ENCODE assay signal across 15 cellular contexts in genomic region chr10:131858583-131859340, GRCh38. TPM values are rescaled to one million over a fixed set of nuclear protein-coding genes. Genes with fewer than 3 reads are reported as not detected.
DNase-seq lines count a peak whose midpoint lies in the region; ATAC-seq and TF ChIP-seq lines count a peak whose summit lies in the region.
"Had no signal": no experiment of that assay in that cellular context is flagged by ENCODE, and none has a peak within 500 bp of the region (broad histone marks: within the 10 kb centered on the region; RNA-seq: fewer than 3 reads in every experiment).

No MANE protein-coding gene starts in this region.

- H3K27me3 Mint-ChIP-seq in chondrocyte (ENCODE audit: low read depth) = peaks cover 30% of the 10 kb centered on the region
- peaks cover 7% of the 10 kb centered on the region for H3K27me3 Mint-ChIP-seq in neural progenitor cell (ENCODE audit: insufficient read depth, low read depth)

- DNase-seq in activated effector memory CD4-positive, alpha-beta T cell treated with anti-CD3 and anti-CD28 coated beads, Interleukin-2, amount 50 U/mL, for 16 hours = peak; percentile 45
- no peak for DNase-seq in activated effector memory CD4-positive, alpha-beta T cell treated with Interleukin-2 at 50 U/mL for 16 hours
- peak; percentile 84 for DNase-seq in chondrocyte (ENCODE audit: low spot score)
- no peak for DNase-seq in neural progenitor cell (ENCODE audit: low spot score)
- no peak for DNase-seq in OCI-M1 (lab: John Stamatoyannopoulos, UW)
- no peak for DNase-seq in NCI-H2196 (lab: John Stamatoyannopoulos, UW; ENCODE audit: unreplicated experiment)
- DNase-seq: KG1, NCI-H1048, NCI-H146, NCI-H345, NCI-H526 treated with DMSO at 0.1 percent for 48 hours, PC-3 had no signal

- H4K20me1 ChIP-seq in neural progenitor cell (ENCODE audit: low read depth) = no peaks in the 10 kb centered on the region

- H3K4me1 Mint-ChIP-seq in chondrocyte (ENCODE audit: low read depth) (no peaks in the 10 kb centered on the region), neural progenitor cell (no peaks in the 10 kb centered on the region)

- no peaks in the 10 kb centered on the region for H3K9me3 ChIP-seq in neural progenitor cell (ENCODE audit: low read depth)
- H3K9me3 ChIP-seq: Caco-2 had no signal

- H3K4me2 ChIP-seq in neural progenitor cell = no peak overlapping the region

- H3K36me3 Mint-ChIP-seq in chondrocyte (ENCODE audit: low read depth) (no peaks in the 10 kb centered on the region), neural progenitor cell (no peaks in the 10 kb centered on the region)

- H3K79me2 ChIP-seq in neural progenitor cell (ENCODE audit: low read depth) = no peaks in the 10 kb centered on the region

- H3K27me3 ChIP-seq in neural progenitor cell = no peaks in the 10 kb centered on the region

- H3K4me3 Mint-ChIP-seq in chondrocyte (ENCODE audit: unreplicated experiment) (no peak overlapping the region), neural progenitor cell (no peak overlapping the region)

- no peaks in the 10 kb centered on the region for H3K4me1 ChIP-seq in neural progenitor cell
- H3K4me1 ChIP-seq: Caco-2 had no signal

- H3K9ac ChIP-seq in neural progenitor cell = no peak overlapping the region

- H3K4me3 ChIP-seq in neural progenitor cell = no peak overlapping the region

- TF ChIP-seq CTCF in chondrocyte (IDR thresholded peaks at IDR 0.05) = no peak
- peak; percentile 10 for TF ChIP-seq CTCF in neural progenitor cell (IDR thresholded peaks at IDR 0.05)

- ATAC-seq in GM21619 (IDR thresholded peaks at IDR 0.05; ENCODE audit: unreplicated experiment) (no peak), HG03159 (IDR thresholded peaks at IDR 0.05; ENCODE audit: unreplicated experiment) (no peak)
- ATAC-seq: PC-3 had no signal

- H3K27ac ChIP-seq in neural progenitor cell = no peak overlapping the region

- H3K27ac Mint-ChIP-seq in chondrocyte (ENCODE audit: unreplicated experiment) (no peak overlapping the region), neural progenitor cell (no peak overlapping the region)

- H3K36me3 ChIP-seq in neural progenitor cell = no peaks in the 10 kb centered on the region

- no peaks in the 10 kb centered on the region for H3F3A ChIP-seq in neural progenitor cell (ENCODE audit: low read depth)

- H2AFZ ChIP-seq in neural progenitor cell (replicated peaks) = no peak overlapping the region

- H3K9me3 Mint-ChIP-seq in chondrocyte (ENCODE audit: low read depth) = no peaks in the 10 kb centered on the region
- peaks cover 6% of the 10 kb centered on the region for H3K9me3 Mint-ChIP-seq in neural progenitor cell

RNA-seq across cellular contexts. Expression of gene PPP2R2D, which starts 42.0 kb away (rescaled TPM):
- total RNA-seq in chondrocyte (24.3 to 27.5 TPM (median 25.1 TPM) in 3 replicates), neural progenitor cell (ENCODE audit: low replicate concordance) (28.1 and 31.2 TPM in 2 replicates)

Comparison
In these comparisons a context has a peak if more than half of its experiments do, and no peak if none do; other contexts are left out.
1. DNase-seq: peak in activated effector memory CD4-positive, alpha-beta T cell treated with anti-CD3 and anti-CD28 coated beads, Interleukin-2, amount 50 U/mL, for 16 hours (single experiment) and chondrocyte (single experiment); none in activated effector memory CD4-positive, alpha-beta T cell treated with Interleukin-2 at 50 U/mL for 16 hours (single experiment), neural progenitor cell (single experiment), OCI-M1 (single experiment) and NCI-H2196 (single experiment).